In the genomic region with DNA sequence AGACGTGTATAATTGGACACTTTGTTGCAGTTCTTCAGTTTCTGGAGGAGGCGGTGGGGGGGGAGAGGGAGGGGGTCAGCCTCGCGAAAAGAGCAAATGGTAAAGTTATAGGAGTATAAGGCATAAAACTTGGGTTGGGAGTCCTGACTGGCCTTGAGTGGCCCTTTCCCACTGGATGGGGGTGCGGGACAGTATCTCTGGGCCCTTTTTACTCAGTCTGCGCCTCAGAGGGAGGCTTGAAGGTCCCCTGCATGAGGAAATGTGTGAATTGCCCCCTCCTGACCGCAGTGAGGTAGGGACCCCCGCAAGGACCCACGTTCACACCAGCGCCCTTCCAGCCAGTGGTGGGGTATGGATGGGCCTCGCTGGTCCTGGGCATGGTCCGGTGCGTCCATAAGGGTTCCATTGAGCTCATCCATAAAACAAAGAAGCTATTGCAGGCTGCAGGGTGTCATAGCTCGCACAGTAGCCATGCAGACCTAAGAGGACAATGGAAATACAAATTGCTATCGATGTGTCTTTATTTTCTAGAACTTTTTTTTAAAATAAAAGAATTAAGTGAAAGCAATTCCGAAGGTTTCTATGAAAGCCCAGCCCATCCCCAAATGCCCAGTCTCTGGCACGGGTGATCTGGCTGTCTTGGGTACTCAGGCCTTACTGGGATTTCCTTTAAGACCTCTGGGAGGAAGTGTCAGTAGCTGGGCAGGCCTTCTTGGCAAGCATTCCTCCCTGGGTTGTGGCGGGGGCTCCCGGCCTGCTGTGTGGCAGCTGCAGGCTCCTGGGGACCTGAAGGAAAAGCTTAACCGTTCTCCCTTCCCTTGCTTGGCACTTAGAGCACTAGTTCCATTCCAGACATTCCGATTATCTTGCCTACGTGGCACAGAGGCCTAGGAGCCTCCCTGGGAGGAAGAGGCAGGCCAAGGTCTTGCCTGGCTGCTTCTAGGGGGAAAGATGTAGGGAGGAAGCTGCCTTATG, we compare ENCODE assay signal across 8 cellular contexts. TPM values are rescaled to one million over a fixed set of nuclear protein-coding genes. Genes with fewer than 3 reads are reported as not detected.
A peak's percentile ranks its signal among the peaks of the same experiment; 100 is the strongest.
DNase-seq lines count a peak whose midpoint lies in the region; ATAC-seq and TF ChIP-seq lines count a peak whose summit lies in the region.

No MANE protein-coding gene starts in this region.

- DNase-seq in EL (peak; percentile 88), hippocampal formation (lab: John Stamatoyannopoulos, UW) (peak; percentile 35 to 53), retina (peak; percentile 44), T-cell (no peak), GM13976 (ENCODE audit: low spot score) (no peak)
- no peak for DNase-seq in activated T-cell treated with anti-CD3 and anti-CD28 coated beads, Interleukin-2, amount 50 U/mL, for 4 hours
- DNase-seq in activated CD8-positive, alpha-beta memory T cell treated with anti-CD3 and anti-CD28 coated beads for 24 hours, result no peak

- H3K4me1 Mint-ChIP-seq in activated T-cell treated with anti-CD3 and anti-CD28 coated beads, Interleukin-2, amount 50 U/mL, for 4 hours (ENCODE audit: low read depth), result peaks cover 9% of the 10 kb centered on the region
- peaks cover 0 to 9% (median 8%) of the 10 kb centered on the region in 3 donors for H3K4me1 Mint-ChIP-seq in T-cell

- CTCF ChIA-PET in T-cell (lab: Charles Lee), result no interaction called here

- H3K27ac ChIP-seq in angular gyrus (ENCODE audit: low read depth, low read length), result peak overlapping the region; percentile 84

- H3K9me3 Mint-ChIP-seq in activated T-cell treated with anti-CD3 and anti-CD28 coated beads, Interleukin-2, amount 50 U/mL, for 4 hours, result no peaks in the 10 kb centered on the region
- peaks cover 0 to 4% (median 0%) of the 10 kb centered on the region in 3 donors for H3K9me3 Mint-ChIP-seq in T-cell

- no peak overlapping the region for H3K27ac Mint-ChIP-seq in T-cell

- H3K4me3 Mint-ChIP-seq in activated T-cell treated with anti-CD3 and anti-CD28 coated beads, Interleukin-2, amount 50 U/mL, for 4 hours, result no peak overlapping the region
- H3K4me3 Mint-ChIP-seq in T-cell, result peak overlapping the region in 1 of 3 donors; percentile 67

- no peaks in the 10 kb centered on the region for H3K36me3 Mint-ChIP-seq in activated T-cell treated with anti-CD3 and anti-CD28 coated beads, Interleukin-2, amount 50 U/mL, for 4 hours (ENCODE audit: insufficient read depth)
- no peaks in the 10 kb centered on the region for H3K36me3 Mint-ChIP-seq in T-cell

- POLR2A ChIA-PET in T-cell (lab: Charles Lee), result no interaction called here

- ATAC-seq in activated T-cell treated with anti-CD3 and anti-CD28 coated beads, Interleukin-2, amount 50 U/mL, for 4 hours, result no peak
- no peak for ATAC-seq in T-cell (replicated peaks in 1 of 4)

- H3K27me3 Mint-ChIP-seq in activated T-cell treated with anti-CD3 and anti-CD28 coated beads, Interleukin-2, amount 50 U/mL, for 4 hours (ENCODE audit: low read depth), result peaks cover 32% of the 10 kb centered on the region
- peaks cover 26 to 27% of the 10 kb centered on the region in 2 donors for H3K27me3 Mint-ChIP-seq in T-cell

- in situ Hi-C loops in GM13976 (cut with MboI; ENCODE audit: low sequenced_read_pairs, unreplicated experiment), result no loop called here

- no peak for TF ChIP-seq CTCF in GM13976 (IDR thresholded peaks at IDR 0.05; ENCODE audit: borderline replicate concordance, control extremely low read depth, extremely low read depth, insufficient read depth, missing control alignments)

RNA-seq across cellular contexts. Expression of a gene that starts 1.4 kb away (rescaled TPM):
- total RNA-seq in activated T-cell treated with anti-CD3 and anti-CD28 coated beads, Interleukin-2, amount 50 U/mL, for 4 hours, result under 1 TPM; 0.03 to 0.26 (median 0.14) TPM
- total RNA-seq in T-cell, result 1 to 10 TPM in 4 of 5 donors, under 1 TPM in 1; 0.60 to 5.1 (median 1.5) TPM

Comparison
In these comparisons a context has a peak if more than half of its experiments do, and no peak if none do; other contexts are left out.
1. DNase-seq: peak in EL (single experiment), hippocampal formation (2 of 2) and retina (single experiment); none in activated T-cell treated with anti-CD3 and anti-CD28 coated beads, Interleukin-2, amount 50 U/mL, for 4 hours (single experiment), T-cell (0 of 34), activated CD8-positive, alpha-beta memory T cell treated with anti-CD3 and anti-CD28 coated beads for 24 hours (single experiment) and GM13976 (single experiment).